22 cellular contexts compared by ENCODE assay signal in the genomic region with DNA sequence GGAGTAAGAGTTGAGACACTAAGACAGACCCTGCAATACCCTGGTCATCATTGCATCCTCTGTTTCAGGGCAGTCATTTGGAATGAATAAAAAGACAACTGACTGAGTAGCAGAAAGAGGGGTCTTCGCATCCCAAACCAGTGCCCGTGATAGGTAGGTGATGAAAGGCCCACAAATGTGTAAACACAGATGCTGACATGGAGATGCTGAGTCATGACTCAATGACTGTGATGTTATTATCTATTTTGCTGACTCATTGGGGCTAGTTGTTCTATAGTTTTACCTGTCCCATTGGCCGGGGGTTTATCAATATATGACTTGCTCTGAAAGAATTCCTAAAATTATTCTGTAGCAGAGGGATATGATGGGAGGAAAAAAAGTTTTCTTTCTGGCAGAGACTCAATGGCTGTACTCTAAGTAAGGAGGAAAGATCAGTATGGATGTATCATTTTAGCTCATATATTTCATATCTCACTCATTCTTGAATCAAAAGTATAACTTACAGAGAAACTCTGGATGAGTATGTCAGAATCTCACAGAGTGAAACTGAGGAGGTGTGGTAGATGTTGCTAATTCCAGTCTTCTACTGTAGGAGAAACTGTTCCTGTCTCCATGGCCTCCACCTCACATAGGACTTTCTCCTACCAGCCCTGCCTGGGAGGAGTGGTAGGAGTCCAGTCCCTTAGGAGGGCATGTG.
DNase-seq lines count a peak whose midpoint lies in the region; ATAC-seq and TF ChIP-seq lines count a peak whose summit lies in the region.
"Had no signal": no experiment of that assay in that cellular context is flagged by ENCODE, and none has a peak within 500 bp of the region (broad histone marks: within the 10 kb centered on the region; RNA-seq: fewer than 3 reads in every experiment).

No MANE protein-coding gene starts in this region.

- H3K36me3 Mint-ChIP-seq in activated T-helper 17 cell treated with anti-CD3 and anti-CD28 coated beads, Interleukin-2, amount 50 U/mL, for 72 hours (ENCODE audit: low read depth), result no peaks in the 10 kb centered on the region
- no peaks in the 10 kb centered on the region for H3K36me3 Mint-ChIP-seq in type B pancreatic cell
- H3K36me3 Mint-ChIP-seq: CD4-positive, alpha-beta memory T cell; stimulated activated naive B cell treated with anti-CD40 and anti-IgM and Interleukin-4, amounts not matched to agents 10 μg/mL and 1 μg/mL and 100 μg/mL, for 72 hours had no signal

- H3K9ac ChIP-seq in HCT116 (ENCODE audit: low read length), result no peak overlapping the region

- no peak overlapping the region for H3K4me3 Mint-ChIP-seq in activated T-helper 17 cell treated with anti-CD3 and anti-CD28 coated beads, Interleukin-2, amount 50 U/mL, for 72 hours
- H3K4me3 Mint-ChIP-seq in type B pancreatic cell, result no peak overlapping the region
- H3K4me3 Mint-ChIP-seq: CD4-positive, alpha-beta memory T cell; stimulated activated naive B cell treated with anti-CD40 and anti-IgM and Interleukin-4, amounts not matched to agents 10 μg/mL and 1 μg/mL and 100 μg/mL, for 72 hours had no signal

- CTCF ChIA-PET in HCT116 (lab: Charles Lee), result no interaction called here

- H3K9me3 Mint-ChIP-seq in activated T-helper 17 cell treated with anti-CD3 and anti-CD28 coated beads, Interleukin-2, amount 50 U/mL, for 72 hours, result peaks cover 5% of the 10 kb centered on the region
- H3K9me3 Mint-ChIP-seq in type B pancreatic cell, result no peaks in the 10 kb centered on the region

- no peaks in the 10 kb centered on the region for H3K9me2 ChIP-seq in HCT116 (ENCODE audit: insufficient read depth)

- TF ChIP-seq POLR2A in HCT116 (IDR thresholded peaks at IDR 0.05; ENCODE audit: borderline replicate concordance, extremely low read depth, insufficient read depth, insufficient read length), result no peak

- peak overlapping the region; percentile 8 for H3K27ac Mint-ChIP-seq in activated T-helper 17 cell treated with anti-CD3 and anti-CD28 coated beads, Interleukin-2, amount 50 U/mL, for 72 hours
- no peak overlapping the region for H3K27ac Mint-ChIP-seq in type B pancreatic cell
- H3K27ac Mint-ChIP-seq: CD4-positive, alpha-beta memory T cell; stimulated activated naive B cell treated with anti-CD40 and anti-IgM and Interleukin-4, amounts not matched to agents 10 μg/mL and 1 μg/mL and 100 μg/mL, for 72 hours had no signal

- ATAC-seq in HCT116, result no peak
- ATAC-seq in activated T-helper 17 cell treated with anti-CD3 and anti-CD28 coated beads, Interleukin-2, amount 50 U/mL, for 72 hours (replicated peaks), result peak; percentile 73
- ATAC-seq in foreskin keratinocyte, result peak; percentile 62
- no peak for ATAC-seq in Right ventricle myocardium inferior
- ATAC-seq: left lung; stimulated activated naive B cell treated with anti-CD40 and anti-IgM and Interleukin-4, amounts not matched to agents 10 μg/mL and 1 μg/mL and 100 μg/mL, for 72 hours had no signal

- H3K27ac ChIP-seq in HCT116 (ENCODE audit: low read depth, low read length), result no peak overlapping the region
- peak overlapping the region; percentile 4 for H3K27ac ChIP-seq in foreskin keratinocyte
- H3K27ac ChIP-seq: dorsolateral prefrontal cortex, esophagus squamous epithelium, left lung, ovary, transverse colon had no signal

- POLR2A ChIA-PET in HCT116 (lab: Charles Lee), result no interaction called here

- peak; percentile 7 for DNase-seq in NCI-H748 (lab: John Stamatoyannopoulos, UW; ENCODE audit: unreplicated experiment)
- no peak for DNase-seq in NCI-H748 treated with DMSO at 0.1 percent for 48 hours (lab: John Stamatoyannopoulos, UW)
- DNase-seq in HCT116 (ENCODE audit: low read depth, low spot score), result peak; percentile 4
- peak in 1 of 2 donors; percentile 62 for DNase-seq in foreskin keratinocyte
- no peak for DNase-seq in type B pancreatic cell (ENCODE audit: extremely low spot score, unreplicated experiment)
- no peak for DNase-seq in NK-92 (lab: John Stamatoyannopoulos, UW; ENCODE audit: unreplicated experiment)
- DNase-seq in Right ventricle myocardium inferior (ENCODE audit: missing footprints), result no peak
- DNase-seq: 8988T; activated naive CD4-positive, alpha-beta T cell treated with Interleukin-2 at 50 U/mL for 16 hours; CD4-positive, alpha-beta memory T cell; dorsolateral prefrontal cortex; esophagus squamous epithelium; hypothalamus; KG1; left lung; NCI-H1436; NCI-H345; ovary; small intestine; stimulated activated naive B cell treated with anti-CD40 and anti-IgM and Interleukin-4, amounts not matched to agents 10 μg/mL and 1 μg/mL and 100 μg/mL, for 72 hours; transverse colon had no signal

- peaks cover 6% of the 10 kb centered on the region for H3K27me3 Mint-ChIP-seq in activated T-helper 17 cell treated with anti-CD3 and anti-CD28 coated beads, Interleukin-2, amount 50 U/mL, for 72 hours
- H3K27me3 Mint-ChIP-seq in type B pancreatic cell, result no peaks in the 10 kb centered on the region

- no peaks in the 10 kb centered on the region for H3K9me3 ChIP-seq in HCT116 (ENCODE audit: control insufficient read depth in 1 of 2, insufficient read depth in 1 of 2, low read depth in 1 of 2, low read length in 2 of 2)
- H3K9me3 ChIP-seq: esophagus squamous epithelium, left lung, ovary, transverse colon had no signal

- no peaks in the 10 kb centered on the region for H3K27me3 ChIP-seq in HCT116 (ENCODE audit: insufficient read depth, low read length)
- H3K27me3 ChIP-seq in foreskin keratinocyte, result no peaks in the 10 kb centered on the region
- H3K27me3 ChIP-seq: dorsolateral prefrontal cortex, esophagus squamous epithelium, left lung, ovary, transverse colon had no signal

- intact Hi-C loops in HCT116 (cut with micrococcal nuclease), result no loop called here
- intact Hi-C loops in Right ventricle myocardium inferior (cut with DNase I), result no loop called here

- RAD21 ChIA-PET in HCT116 (lab: Charles Lee; ENCODE audit: low non-redundant PET in 1 of 2, low total read pairs in 2 of 2, uncharacterized antibody in 2 of 2, unreplicated experiment in 2 of 2), result no interaction called here

- H3K79me2 ChIP-seq in HCT116 (ENCODE audit: insufficient read depth, low read length), result no peaks in the 10 kb centered on the region

- no TSS peak for BruUV-seq in HCT116 (replicated peaks; lab: Mats Ljungman, UMichigan)

- H3K4me3 ChIP-seq in HCT116 (replicated peaks in 1 of 2; ENCODE audit: low read depth in 1 of 2, low read length in 2 of 2), result no peak overlapping the region
- H3K4me3 ChIP-seq: dorsolateral prefrontal cortex, esophagus squamous epithelium, left lung, ovary, transverse colon had no signal

- H3K4me1 Mint-ChIP-seq in activated T-helper 17 cell treated with anti-CD3 and anti-CD28 coated beads, Interleukin-2, amount 50 U/mL, for 72 hours, result peaks cover 11% of the 10 kb centered on the region
- no peaks in the 10 kb centered on the region for H3K4me1 Mint-ChIP-seq in type B pancreatic cell (ENCODE audit: unreplicated experiment)
- H3K4me1 Mint-ChIP-seq: stimulated activated naive B cell treated with anti-CD40 and anti-IgM and Interleukin-4, amounts not matched to agents 10 μg/mL and 1 μg/mL and 100 μg/mL, for 72 hours had no signal

- H2AFZ ChIP-seq in HCT116 (ENCODE audit: low read depth, low read length, poor library complexity, severe bottlenecking), result no peak overlapping the region

- TF ChIP-seq CTCF in HCT116 (IDR thresholded peaks at IDR 0.05 in 2 of 3, conservative IDR thresholded peaks at IDR 0.05 in 1 of 3; ENCODE audit: borderline replicate concordance in 1 of 3, insufficient read depth in 1 of 3, low read depth in 2 of 3, low read length in 2 of 3), result no peak
- TF ChIP-seq CTCF in foreskin keratinocyte (conservative IDR thresholded peaks at IDR 0.05), result no peak
- no peak for TF ChIP-seq CTCF in type B pancreatic cell (conservative IDR thresholded peaks at IDR 0.05)

- no peak overlapping the region for H3K4me2 ChIP-seq in HCT116 (ENCODE audit: low read length)

- TF ChIP-seq RAD21 in HCT116 (IDR thresholded peaks at IDR 0.05; ENCODE audit: low read depth), result no peak

- H3K36me3 ChIP-seq in HCT116 (ENCODE audit: control insufficient read depth in 1 of 2, insufficient read depth in 2 of 2, low read length in 2 of 2), result no peaks in the 10 kb centered on the region
- H3K36me3 ChIP-seq: esophagus squamous epithelium, left lung, ovary, transverse colon had no signal

- H3K4me1 ChIP-seq in HCT116 (ENCODE audit: control insufficient read depth in 1 of 2, insufficient read depth in 2 of 2, low read length in 2 of 2) (peaks cover 0 to 6% of the 10 kb centered on the region in 2 experiments; a peak in 1 of 4 replicates), foreskin keratinocyte (peaks cover 6% of the 10 kb centered on the region)
- H3K4me1 ChIP-seq: esophagus squamous epithelium, left lung, transverse colon had no signal

- H4K20me1 ChIP-seq in HCT116 (ENCODE audit: insufficient read depth), result no peaks in the 10 kb centered on the region

TF ChIP-seq in HCT116, 20 proteins besides CTCF, POLR2A, EP300 and RAD21 (continues in another document):
- no peak for TF ChIP-seq EZH2phosphoT487 (IDR thresholded peaks at IDR 0.05; ENCODE audit: borderline replicate concordance)
- no peak for TF ChIP-seq POLR2AphosphoS5 (IDR thresholded peaks at IDR 0.05; ENCODE audit: low read depth, low read length)
- TF ChIP-seq ZFX (IDR thresholded peaks at IDR 0.05), result no peak
- TF ChIP-seq EZH2 (IDR thresholded peaks at IDR 0.05), result no peak
- no peak for TF ChIP-seq EGR1 (IDR thresholded peaks at IDR 0.05; ENCODE audit: low read depth)
- TF ChIP-seq, protein P1, sequence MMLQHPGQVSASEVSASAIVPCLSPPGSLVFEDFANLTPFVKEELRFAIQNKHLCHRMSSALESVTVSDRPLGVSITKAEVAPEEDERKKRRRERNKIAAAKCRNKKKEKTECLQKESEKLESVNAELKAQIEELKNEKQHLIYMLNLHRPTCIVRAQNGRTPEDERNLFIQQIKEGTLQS (IDR thresholded peaks at IDR 0.05), result no peak
- no peak for TF ChIP-seq ELF1 (IDR thresholded peaks at IDR 0.05; ENCODE audit: borderline replicate concordance, low read depth)
- no peak for TF ChIP-seq ZNF274 (IDR thresholded peaks at IDR 0.05; ENCODE audit: low read depth, low read length)
- TF ChIP-seq SRF (IDR thresholded peaks at IDR 0.05; ENCODE audit: low read depth), result no peak
- TF ChIP-seq FOSL1 (IDR thresholded peaks at IDR 0.05; ENCODE audit: low read depth), result no peak
- TF ChIP-seq SP1 (IDR thresholded peaks at IDR 0.05; ENCODE audit: low read depth), result no peak
- no peak for TF ChIP-seq CEBPB (IDR thresholded peaks at IDR 0.05; ENCODE audit: low read depth)

Comparison
In these comparisons a context has a peak if more than half of its experiments do, and no peak if none do; other contexts are left out.
1. DNase-seq: peak in NCI-H748 (single experiment) and HCT116 (single experiment); none in NCI-H748 treated with DMSO at 0.1 percent for 48 hours (single experiment), type B pancreatic cell (single experiment), NK-92 (single experiment) and Right ventricle myocardium inferior (single experiment).
2. ATAC-seq: peak in activated T-helper 17 cell treated with anti-CD3 and anti-CD28 coated beads, Interleukin-2, amount 50 U/mL, for 72 hours (single experiment) and foreskin keratinocyte (single experiment); none in HCT116 (single experiment) and Right ventricle myocardium inferior (single experiment).